ENCODE assay signal across 18 cellular contexts in the genomic region with DNA sequence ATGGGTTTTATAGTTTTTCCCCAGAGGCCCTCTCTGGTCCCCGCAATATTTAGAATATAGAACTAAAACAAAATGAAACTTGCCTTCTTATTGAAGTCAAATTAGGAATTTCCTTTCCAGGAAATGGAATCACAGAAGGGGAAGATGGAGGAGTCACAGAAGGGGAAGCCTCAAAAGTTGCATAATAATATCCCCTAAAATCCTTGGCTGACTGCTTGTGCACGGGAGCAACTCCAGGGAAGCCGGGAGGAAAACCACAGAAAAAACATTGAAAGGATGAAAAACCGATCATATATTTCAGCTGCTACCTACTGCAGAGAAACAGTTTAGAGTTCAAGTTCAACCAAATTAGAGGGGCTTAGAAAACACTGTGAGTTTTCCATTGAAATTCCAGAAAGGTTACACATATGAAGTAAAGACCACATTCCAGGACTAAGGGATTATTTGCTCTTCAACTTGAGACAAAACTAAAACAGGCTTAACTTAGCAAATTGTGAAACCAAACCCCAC. TPM values are rescaled to one million over a fixed set of nuclear protein-coding genes. Genes with fewer than 3 reads are reported as not detected.
A peak's percentile ranks its signal among the peaks of the same experiment; 100 is the strongest.
DNase-seq lines count a peak whose midpoint lies in the region; TF ChIP-seq lines count a peak whose summit lies in the region.
"Had no signal": no experiment of that assay in that cellular context is flagged by ENCODE, and none has a peak within 500 bp of the region (broad histone marks: within the 10 kb centered on the region; RNA-seq: fewer than 3 reads in every experiment).

No MANE protein-coding gene starts in this region.

- H3F3A ChIP-seq in GM23248 (ENCODE audit: insufficient read depth), result peaks cover 20% of the 10 kb centered on the region

- H3K9me3 ChIP-seq in GM23248 (ENCODE audit: low read depth), result no peaks in the 10 kb centered on the region
- H3K9me3 ChIP-seq: A549 had no signal

- no peaks in the 10 kb centered on the region for H3K36me3 ChIP-seq in GM23248 (ENCODE audit: low read depth)

- H3K9me2 ChIP-seq in GM23248 (ENCODE audit: insufficient read depth), result no peaks in the 10 kb centered on the region

- peak overlapping the region; percentile 47 for H2AFZ ChIP-seq in GM23248

- peak; percentile 22 for DNase-seq in AG20443 (ENCODE audit: low spot score)
- DNase-seq in GM23248, result peak; percentile 29
- DNase-seq in amniotic epithelial cell (ENCODE audit: low read depth), result peak; percentile 43
- DNase-seq in fibroblast of villous mesenchyme (ENCODE audit: low read depth), result peak; percentile 41
- no peak for DNase-seq in iPS-NIHi11 (ENCODE audit: low spot score)
- no peak for DNase-seq in NCI-H1436 treated with DMSO at 0.1 percent for 48 hours (lab: John Stamatoyannopoulos, UW)
- no peak for DNase-seq in HPDE6-E6E7 (ENCODE audit: extremely low spot score)
- DNase-seq in globus pallidus (ENCODE audit: low spot score), result no peak
- DNase-seq: CD4-positive, alpha-beta memory T cell; MV-4-11; NCI-H1417; NCI-H1930; NCI-H69; NK-92 treated with Interleukin-12 subunit alpha and Interleukin-12 subunit beta, amount 100 ng/mL, for 24 hours; SHP77 had no signal

- no peak for TF ChIP-seq CTCF in fibroblast of villous mesenchyme (IDR thresholded peaks at IDR 0.05; ENCODE audit: insufficient read depth, low read depth, low read length)

- peak overlapping the region; percentile 16; the same call in 1 of the 2 replicates for H3K27ac ChIP-seq in GM23248
- H3K27ac ChIP-seq: A549 had no signal

- peak overlapping the region; percentile 58 for H3K4me2 ChIP-seq in GM23248 (ENCODE audit: unreplicated experiment)
- H3K4me2 ChIP-seq: A549 had no signal

- H3K27me3 ChIP-seq in GM23248 (replicated peaks; ENCODE audit: insufficient read depth), result no peaks in the 10 kb centered on the region

- 25 to 29% methylated on average over 4 of the region's 4 CpGs for WGBS in GM23248 (ENCODE audit: low coverage in 1 of 2, low lambda C conversion rate in 2 of 2, missing lambda C conversion rate in 2 of 2), 2 experiments

- peaks cover 13% of the 10 kb centered on the region for H3K4me1 ChIP-seq in GM23248 (ENCODE audit: insufficient read depth)
- H3K4me1 ChIP-seq: A549 had no signal

- no peaks in the 10 kb centered on the region for H3K79me2 ChIP-seq in GM23248 (ENCODE audit: insufficient read depth)

- no peaks in the 10 kb centered on the region for H4K20me1 ChIP-seq in GM23248 (ENCODE audit: insufficient read depth)

- in situ Hi-C loops in GM23248 (cut with MboI), result no loop called here

- no peak overlapping the region for H3K9ac ChIP-seq in GM23248

- peak overlapping the region; percentile 28; the same call in 1 of the 2 replicates for H3K4me3 ChIP-seq in GM23248
- no peak overlapping the region for H3K4me3 ChIP-seq in fibroblast of villous mesenchyme (ENCODE audit: low read depth, low read length)
- H3K4me3 ChIP-seq: A549, GM12878 had no signal

RNA-seq across cellular contexts. Expression of gene MTAP, which starts 37.6 kb away (rescaled TPM):
- 26.7 and 29.8 TPM in 2 replicates for total RNA-seq in GM23248 (2014; rRNA removed; shearing (Covaris generic))
- polyA plus RNA-seq in GM23248 (2016; fragmentation: Nextera tagmentation; extraction: Ambion mirVana), result 44.8 and 47.8 TPM in 2 replicates
- 26.4 and 36.7 TPM in 2 replicates for total RNA-seq in fibroblast of villous mesenchyme
- total RNA-seq: H4 had no signal

Comparison
In these comparisons a context has a peak if more than half of its experiments do, and no peak if none do; other contexts are left out.
1. DNase-seq: peak in AG20443 (single experiment), GM23248 (single experiment), amniotic epithelial cell (single experiment) and fibroblast of villous mesenchyme (single experiment); none in iPS-NIHi11 (single experiment), NCI-H1436 treated with DMSO at 0.1 percent for 48 hours (single experiment), HPDE6-E6E7 (single experiment) and globus pallidus (single experiment).